1 cellular context compared by ENCODE assay signal in the genomic region with DNA sequence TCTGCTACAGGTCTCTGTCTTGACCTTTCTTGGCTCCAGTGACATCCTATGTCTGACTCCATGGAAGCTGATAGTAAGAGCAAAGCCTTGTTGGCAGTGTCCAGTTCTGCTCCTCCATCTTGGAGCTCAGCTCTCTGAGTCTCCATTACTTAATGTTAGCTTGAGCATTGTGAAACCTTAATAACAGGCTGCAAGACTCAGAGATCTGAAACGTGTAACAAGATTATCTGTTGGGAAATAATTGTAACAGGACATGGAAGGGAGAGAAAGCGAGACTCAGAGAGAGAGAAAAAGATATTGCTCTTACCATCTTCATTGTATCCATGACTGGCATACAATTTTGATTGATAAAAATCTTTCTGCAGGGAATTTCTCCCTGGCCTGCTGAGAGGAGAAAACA.
TF ChIP-seq lines count a peak whose summit lies in the region.

No MANE protein-coding gene starts in this region.

TF ChIP-seq in GM23338, 12 proteins besides CTCF, POLR2A, EP300 and RAD21 (continued from another document):
- TF ChIP-seq, protein P1, sequence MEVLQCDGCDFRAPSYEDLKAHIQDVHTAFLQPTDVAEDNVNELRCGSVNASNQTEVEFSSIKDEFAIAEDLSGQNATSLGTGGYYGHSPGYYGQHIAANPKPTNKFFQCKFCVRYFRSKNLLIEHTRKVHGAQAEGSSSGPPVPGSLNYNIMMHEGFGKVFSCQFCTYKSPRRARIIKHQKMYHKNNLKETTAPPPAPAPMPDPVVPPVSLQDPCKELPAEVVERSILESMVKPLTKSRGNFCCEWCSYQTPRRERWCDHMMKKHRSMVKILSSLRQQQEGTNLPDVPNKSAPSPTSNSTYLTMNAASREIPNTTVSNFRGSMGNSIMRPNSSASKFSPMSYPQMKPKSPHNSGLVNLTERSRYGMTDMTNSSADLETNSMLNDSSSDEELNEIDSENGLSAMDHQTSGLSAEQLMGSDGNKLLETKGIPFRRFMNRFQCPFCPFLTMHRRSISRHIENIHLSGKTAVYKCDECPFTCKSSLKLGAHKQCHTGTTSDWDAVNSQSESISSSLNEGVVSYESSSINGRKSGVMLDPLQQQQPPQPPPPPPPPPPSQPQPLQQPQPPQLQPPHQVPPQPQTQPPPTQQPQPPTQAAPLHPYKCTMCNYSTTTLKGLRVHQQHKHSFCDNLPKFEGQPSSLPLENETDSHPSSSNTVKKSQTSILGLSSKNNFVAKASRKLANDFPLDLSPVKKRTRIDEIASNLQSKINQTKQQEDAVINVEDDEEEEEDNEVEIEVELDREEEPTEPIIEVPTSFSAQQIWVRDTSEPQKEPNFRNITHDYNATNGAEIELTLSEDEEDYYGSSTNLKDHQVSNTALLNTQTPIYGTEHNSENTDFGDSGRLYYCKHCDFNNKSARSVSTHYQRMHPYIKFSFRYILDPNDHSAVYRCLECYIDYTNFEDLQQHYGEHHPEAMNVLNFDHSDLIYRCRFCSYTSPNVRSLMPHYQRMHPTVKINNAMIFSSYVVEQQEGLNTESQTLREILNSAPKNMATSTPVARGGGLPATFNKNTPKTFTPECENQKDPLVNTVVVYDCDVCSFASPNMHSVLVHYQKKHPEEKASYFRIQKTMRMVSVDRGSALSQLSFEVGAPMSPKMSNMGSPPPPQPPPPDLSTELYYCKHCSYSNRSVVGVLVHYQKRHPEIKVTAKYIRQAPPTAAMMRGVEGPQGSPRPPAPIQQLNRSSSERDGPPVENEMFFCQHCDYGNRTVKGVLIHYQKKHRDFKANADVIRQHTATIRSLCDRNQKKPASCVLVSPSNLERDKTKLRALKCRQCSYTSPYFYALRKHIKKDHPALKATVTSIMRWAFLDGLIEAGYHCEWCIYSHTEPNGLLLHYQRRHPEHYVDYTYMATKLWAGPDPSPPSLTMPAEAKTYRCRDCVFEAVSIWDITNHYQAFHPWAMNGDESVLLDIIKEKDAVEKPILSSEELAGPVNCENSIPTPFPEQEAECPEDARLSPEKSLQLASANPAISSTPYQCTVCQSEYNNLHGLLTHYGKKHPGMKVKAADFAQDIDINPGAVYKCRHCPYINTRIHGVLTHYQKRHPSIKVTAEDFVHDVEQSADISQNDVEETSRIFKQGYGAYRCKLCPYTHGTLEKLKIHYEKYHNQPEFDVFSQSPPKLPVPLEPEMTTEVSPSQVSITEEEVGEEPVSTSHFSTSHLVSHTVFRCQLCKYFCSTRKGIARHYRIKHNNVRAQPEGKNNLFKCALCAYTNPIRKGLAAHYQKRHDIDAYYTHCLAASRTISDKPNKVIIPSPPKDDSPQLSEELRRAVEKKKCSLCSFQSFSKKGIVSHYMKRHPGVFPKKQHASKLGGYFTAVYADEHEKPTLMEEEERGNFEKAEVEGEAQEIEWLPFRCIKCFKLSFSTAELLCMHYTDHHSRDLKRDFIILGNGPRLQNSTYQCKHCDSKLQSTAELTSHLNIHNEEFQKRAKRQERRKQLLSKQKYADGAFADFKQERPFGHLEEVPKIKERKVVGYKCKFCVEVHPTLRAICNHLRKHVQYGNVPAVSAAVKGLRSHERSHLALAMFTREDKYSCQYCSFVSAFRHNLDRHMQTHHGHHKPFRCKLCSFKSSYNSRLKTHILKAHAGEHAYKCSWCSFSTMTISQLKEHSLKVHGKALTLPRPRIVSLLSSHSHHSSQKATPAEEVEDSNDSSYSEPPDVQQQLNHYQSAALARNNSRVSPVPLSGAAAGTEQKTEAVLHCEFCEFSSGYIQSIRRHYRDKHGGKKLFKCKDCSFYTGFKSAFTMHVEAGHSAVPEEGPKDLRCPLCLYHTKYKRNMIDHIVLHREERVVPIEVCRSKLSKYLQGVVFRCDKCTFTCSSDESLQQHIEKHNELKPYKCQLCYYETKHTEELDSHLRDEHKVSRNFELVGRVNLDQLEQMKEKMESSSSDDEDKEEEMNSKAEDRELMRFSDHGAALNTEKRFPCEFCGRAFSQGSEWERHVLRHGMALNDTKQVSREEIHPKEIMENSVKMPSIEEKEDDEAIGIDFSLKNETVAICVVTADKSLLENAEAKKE (CRISPR knock-in tag; IDR thresholded peaks at IDR 0.05): no peak
